9 cellular contexts compared by ENCODE assay signal in the genomic region with DNA sequence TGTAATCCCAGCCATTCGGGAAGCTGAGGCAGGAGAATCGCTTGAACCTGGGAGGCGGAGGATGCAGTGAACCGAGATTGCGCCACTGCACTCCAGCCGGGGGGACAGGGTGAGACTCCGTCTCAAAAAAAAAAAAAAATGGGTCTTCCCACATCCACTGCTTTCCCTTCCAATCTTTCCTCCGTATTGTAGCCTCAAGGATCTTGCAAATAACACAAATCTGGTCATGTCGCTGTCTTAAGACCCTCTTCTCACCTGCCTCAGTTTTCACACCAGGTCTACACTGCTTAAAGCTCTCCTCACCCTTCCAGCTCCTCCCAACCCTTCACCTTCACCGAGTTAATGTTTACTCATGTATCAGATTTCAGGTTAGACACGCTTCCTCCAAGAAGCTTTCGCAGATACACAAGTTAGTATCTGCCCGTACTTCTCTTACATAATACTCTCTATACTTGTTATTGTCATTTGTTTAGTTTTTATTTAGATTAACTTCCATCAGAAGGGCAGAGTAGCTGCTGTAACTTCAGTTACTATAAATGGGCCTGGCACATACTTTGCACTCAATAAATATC. TPM values are rescaled to one million over a fixed set of nuclear protein-coding genes. Genes with fewer than 3 reads are reported as not detected.
DNase-seq lines count a peak whose midpoint lies in the region; ATAC-seq and TF ChIP-seq lines count a peak whose summit lies in the region.
"Had no signal": no experiment of that assay in that cellular context is flagged by ENCODE, and none has a peak within 500 bp of the region (broad histone marks: within the 10 kb centered on the region; RNA-seq: fewer than 3 reads in every experiment).

No MANE protein-coding gene starts in this region.

- peaks cover under 1% of the 10 kb centered on the region for H3K9me3 Mint-ChIP-seq in glutamatergic neuron (ENCODE audit: unreplicated experiment)

- no peaks in the 10 kb centered on the region for H3K27me3 Mint-ChIP-seq in glutamatergic neuron (ENCODE audit: unreplicated experiment)

- 67 to 68% methylated on average over 13 of the region's 13 CpGs for WGBS in GM23248 (ENCODE audit: low coverage in 1 of 2, low lambda C conversion rate in 2 of 2, missing lambda C conversion rate in 2 of 2), 2 experiments
- 76% methylated on average over 13 of the region's 13 CpGs for WGBS in smooth muscle cell (ENCODE audit: low lambda C conversion rate)

- H3K79me2 ChIP-seq in GM23248 (ENCODE audit: insufficient read depth), result peaks cover 65% of the 10 kb centered on the region
- peaks cover 46% of the 10 kb centered on the region for H3K79me2 ChIP-seq in PC-3 (ENCODE audit: low read length)
- peaks cover 65% of the 10 kb centered on the region for H3K79me2 ChIP-seq in smooth muscle cell (ENCODE audit: low read depth)

- H3K36me3 Mint-ChIP-seq in glutamatergic neuron (ENCODE audit: unreplicated experiment), result no peaks in the 10 kb centered on the region

- H3K27ac ChIP-seq in GM23248, result peak overlapping the region; percentile 98
- no peak overlapping the region for H3K27ac ChIP-seq in PC-3 (ENCODE audit: low read length)
- no peak overlapping the region for H3K27ac ChIP-seq in smooth muscle cell (ENCODE audit: low read depth)

- H3K4me3 ChIP-seq in GM23248, result peak overlapping the region; percentile 98
- H3K4me3 ChIP-seq in PC-3 (ENCODE audit: low read length), result peak overlapping the region; percentile 82
- peak overlapping the region; percentile 81 for H3K4me3 ChIP-seq in smooth muscle cell

- H3K9ac ChIP-seq in GM23248 (peak overlapping the region; percentile 100), PC-3 (ENCODE audit: low read length) (peak overlapping the region; percentile 97; the same call in 1 of the 2 replicates), smooth muscle cell (ENCODE audit: low read depth) (peak overlapping the region; percentile 93)

- in situ Hi-C loops in GM23248 (cut with MboI), result no loop called here

- H2AFZ ChIP-seq in GM23248 (peak overlapping the region; percentile 87; the same call in 1 of the 2 replicates), PC-3 (ENCODE audit: low read length) (no peak overlapping the region), smooth muscle cell (ENCODE audit: low read depth) (no peak overlapping the region)

- DNase-seq in GM23248 (peak; percentile 32), PC-3 (peak; percentile 39), glomerular visceral epithelial cell (ENCODE audit: extremely low spot score) (peak; percentile 38), smooth muscle cell (lab: John Stamatoyannopoulos, UW; ENCODE audit: unreplicated experiment) (no peak), glutamatergic neuron (no peak)
- no peak for DNase-seq in activated CD4-positive, CD25-positive, alpha-beta regulatory T cell treated with anti-CD3 and anti-CD28 coated beads, Interleukin-2, amount 50 U/mL, for 72 hours
- DNase-seq: activated CD4-positive, alpha-beta T cell treated with anti-CD3 and anti-CD28 coated beads, Interleukin-2, amount 50 U/mL, for 1 hour; stimulated activated CD4-positive, alpha-beta T cell treated with anti-CD3 and anti-CD28 coated beads, Interleukin-2, amount 100 ng/mL, for 48 hours had no signal

- peak overlapping the region; percentile 94 for H3K4me2 ChIP-seq in GM23248 (ENCODE audit: unreplicated experiment)
- peak overlapping the region; percentile 75 for H3K4me2 ChIP-seq in PC-3 (ENCODE audit: low read length)
- peak overlapping the region; percentile 85 for H3K4me2 ChIP-seq in smooth muscle cell

- no peak overlapping the region for H3K27ac Mint-ChIP-seq in glutamatergic neuron (ENCODE audit: unreplicated experiment)

- H3K36me3 ChIP-seq in GM23248 (ENCODE audit: low read depth), result 0 out of 2 replicates have a peak, but pooled peaks cover 6% of the 10 kb centered on the region
- no peaks in the 10 kb centered on the region for H3K36me3 ChIP-seq in PC-3 (ENCODE audit: low read depth, low read length)
- H3K36me3 ChIP-seq in smooth muscle cell (ENCODE audit: low read depth), result no peaks in the 10 kb centered on the region

- TF ChIP-seq CTCF in PC-3 (conservative IDR thresholded peaks at IDR 0.05; ENCODE audit: low read depth, low read length) (no peak), smooth muscle cell (IDR thresholded peaks at IDR 0.05; ENCODE audit: borderline replicate concordance, insufficient read depth, poor library complexity, severe bottlenecking) (no peak), glutamatergic neuron (IDR thresholded peaks at IDR 0.05; ENCODE audit: partially characterized antibody, unreplicated experiment) (no peak)

- intact Hi-C loops in PC-3 (cut with micrococcal nuclease), result no loop called here

- H3K4me1 Mint-ChIP-seq in glutamatergic neuron (ENCODE audit: low read depth, unreplicated experiment), result no peaks in the 10 kb centered on the region

- BruUV-seq in PC-3 (replicated peaks; lab: Mats Ljungman, UMichigan), result no TSS peak

- POLR2A ChIA-PET in PC-3 (lab: Charles Lee; ENCODE audit: unreplicated experiment), result no interaction called here

- H4K20me1 ChIP-seq in GM23248 (ENCODE audit: insufficient read depth) (0 out of 2 replicates have a peak, but pooled peaks cover 8% of the 10 kb centered on the region), PC-3 (ENCODE audit: low read length) (no peaks in the 10 kb centered on the region), smooth muscle cell (ENCODE audit: low read depth) (peaks cover 56% of the 10 kb centered on the region)

- no peaks in the 10 kb centered on the region for H3K27me3 ChIP-seq in GM23248 (replicated peaks; ENCODE audit: insufficient read depth)
- no peaks in the 10 kb centered on the region for H3K27me3 ChIP-seq in PC-3 (ENCODE audit: low read length)
- no peaks in the 10 kb centered on the region for H3K27me3 ChIP-seq in smooth muscle cell (ENCODE audit: low read depth)

- CTCF ChIA-PET in PC-3 (lab: Charles Lee), result interaction anchor here (0.6 kb wide), 1 partner anchor 1776 kb away, joined by 4 read pairs; no protein-coding TSS in a partner anchor

- H3K4me1 ChIP-seq in GM23248 (ENCODE audit: insufficient read depth) (0 out of 2 replicates have a peak, but pooled peaks cover 12% of the 10 kb centered on the region), PC-3 (ENCODE audit: insufficient read depth, low read length) (no peaks in the 10 kb centered on the region), smooth muscle cell (ENCODE audit: low read depth) (peaks cover 9% of the 10 kb centered on the region)

- no peak overlapping the region for H3K4me3 Mint-ChIP-seq in glutamatergic neuron (ENCODE audit: unreplicated experiment)

- H3F3A ChIP-seq in GM23248 (ENCODE audit: insufficient read depth), result no peaks in the 10 kb centered on the region
- no peaks in the 10 kb centered on the region for H3F3A ChIP-seq in PC-3 (ENCODE audit: low read length, unreplicated experiment)
- H3F3A ChIP-seq in smooth muscle cell (ENCODE audit: low read depth), result no peaks in the 10 kb centered on the region

- ATAC-seq in PC-3 (peak; percentile 63), HG03439 (IDR thresholded peaks at IDR 0.05; ENCODE audit: unreplicated experiment) (no peak)

- H3K9me2 ChIP-seq in GM23248 (ENCODE audit: insufficient read depth) (no peaks in the 10 kb centered on the region), PC-3 (replicated peaks; ENCODE audit: low read length) (no peaks in the 10 kb centered on the region)

- H3K9me3 ChIP-seq in GM23248 (ENCODE audit: low read depth), result no peaks in the 10 kb centered on the region
- H3K9me3 ChIP-seq in PC-3 (ENCODE audit: low read length), result no peaks in the 10 kb centered on the region
- H3K9me3 ChIP-seq in smooth muscle cell (replicated peaks; ENCODE audit: low read depth), result no peaks in the 10 kb centered on the region

RNA-seq across cellular contexts. Expression of a gene that starts 1.5 kb away (rescaled TPM):
- total RNA-seq in GM23248 (2014; rRNA removed; shearing (Covaris generic)), result 26.3 and 28.3 TPM in 2 replicates
- polyA plus RNA-seq in GM23248 (2016; fragmentation: Nextera tagmentation; extraction: Ambion mirVana), result 39.8 and 40.9 TPM in 2 replicates
- total RNA-seq in PC-3 (2014; rRNA removed), result 9.2 and 23.2 TPM in 2 replicates
- total RNA-seq in smooth muscle cell, result 35.8 and 43.2 TPM in 2 replicates
- 38.3 and 39.9 TPM in 2 replicates for polyA plus RNA-seq in smooth muscle cell
- 9.8 TPM for total RNA-seq in glutamatergic neuron (ENCODE audit: unreplicated experiment)

RNA-seq across cellular contexts. Expression of a gene that starts 24.3 kb away (rescaled TPM):
- 11.6 and 14.2 TPM in 2 replicates for total RNA-seq in GM23248 (2014; rRNA removed; shearing (Covaris generic))
- 23.6 and 25.4 TPM in 2 replicates for polyA plus RNA-seq in GM23248 (2016; fragmentation: Nextera tagmentation; extraction: Ambion mirVana)
- total RNA-seq in PC-3 (2014; rRNA removed), result 6.3 TPM in 2 replicates
- total RNA-seq in smooth muscle cell, result 9.9 and 20.6 TPM in 2 replicates
- 14.9 and 16.4 TPM in 2 replicates for polyA plus RNA-seq in smooth muscle cell
- 55.3 TPM for total RNA-seq in glutamatergic neuron (ENCODE audit: unreplicated experiment)

Comparison
In these comparisons a context has a peak if more than half of its experiments do, and no peak if none do; other contexts are left out.
1. DNase-seq: peak in GM23248 (single experiment), PC-3 (single experiment) and glomerular visceral epithelial cell (single experiment); none in smooth muscle cell (single experiment), activated CD4-positive, CD25-positive, alpha-beta regulatory T cell treated with anti-CD3 and anti-CD28 coated beads, Interleukin-2, amount 50 U/mL, for 72 hours (single experiment) and glutamatergic neuron (single experiment).
2. Peak in every context shown above with its lines, with median percentiles within 50 percentile points of each other: H3K4me2 ChIP-seq, H3K4me3 ChIP-seq and H3K9ac ChIP-seq.